ENCODE assay signal across 12 cellular contexts in genomic region chr2:32360416-32360815, GRCh38. TPM values are rescaled to one million over a fixed set of nuclear protein-coding genes. Genes with fewer than 3 reads are reported as not detected.
A peak's percentile ranks its signal among the peaks of the same experiment; 100 is the strongest.
DNase-seq lines count a peak whose midpoint lies in the region; ATAC-seq and TF ChIP-seq lines count a peak whose summit lies in the region.
"Had no signal": no experiment of that assay in that cellular context is flagged by ENCODE, and none has a peak within 500 bp of the region (broad histone marks: within the 10 kb centered on the region; RNA-seq: fewer than 3 reads in every experiment).

No MANE protein-coding gene starts in this region.

- peaks cover 35% of the 10 kb centered on the region for H3K36me3 Mint-ChIP-seq in activated naive CD4-positive, alpha-beta T cell treated with anti-CD3 and anti-CD28 coated beads, Interleukin-2, amount 10 ng/mL, durations not matched to agents 7 days and 5 days

- peaks cover 70% of the 10 kb centered on the region for H4K20me1 ChIP-seq in PC-9 (ENCODE audit: insufficient read depth)
- peaks cover 6% of the 10 kb centered on the region for H4K20me1 ChIP-seq in fibroblast of lung (ENCODE audit: control insufficient read depth, extremely low read depth, insufficient read depth, low read length)

- H3K36me3 ChIP-seq in PC-9 (ENCODE audit: low read depth) (peaks cover 11% of the 10 kb centered on the region; the same call in 1 of the 2 replicates), fibroblast of lung (ENCODE audit: control insufficient read depth, insufficient read depth, low read length) (peaks cover 1% of the 10 kb centered on the region), skeletal muscle tissue (ENCODE audit: control insufficient read depth in 3 of 3, insufficient read depth in 3 of 3, low read length in 3 of 3) (peaks cover 0 to 2% (median 0%) of the 10 kb centered on the region in 3 donors)

- H3K79me2 ChIP-seq in PC-9 (ENCODE audit: low read depth), result peaks cover 82% of the 10 kb centered on the region
- H3K79me2 ChIP-seq in fibroblast of lung (ENCODE audit: control insufficient read depth, insufficient read depth, low read length), result peaks cover 82% of the 10 kb centered on the region

- H3K4me1 Mint-ChIP-seq in activated naive CD4-positive, alpha-beta T cell treated with anti-CD3 and anti-CD28 coated beads, Interleukin-2, amount 10 ng/mL, durations not matched to agents 7 days and 5 days, result peaks cover 46% of the 10 kb centered on the region

- no peaks in the 10 kb centered on the region for H3K9me3 Mint-ChIP-seq in activated naive CD4-positive, alpha-beta T cell treated with anti-CD3 and anti-CD28 coated beads, Interleukin-2, amount 10 ng/mL, durations not matched to agents 7 days and 5 days
- H3K9me3 Mint-ChIP-seq: T-helper 2 cell treated with Interferon-gamma antibody and Interleukin-4, amounts not matched to agents 5 μg/mL and 100 μg/mL, for 36 hours had no signal

- no peak for TF ChIP-seq CTCF in PC-9 (conservative IDR thresholded peaks at IDR 0.05)
- TF ChIP-seq CTCF in fibroblast of lung (conservative IDR thresholded peaks at IDR 0.05 in 1 of 2, IDR thresholded peaks at IDR 0.05 in 1 of 2; ENCODE audit: low read depth in 1 of 2, low read length in 2 of 2), result no peak

- peaks cover 15% of the 10 kb centered on the region for H3F3A ChIP-seq in PC-9 (ENCODE audit: insufficient read depth, low read depth)

- H3K4me2 ChIP-seq in PC-9 (peak overlapping the region; percentile 96; the same call in 1 of the 2 replicates), fibroblast of lung (ENCODE audit: extremely low read depth, insufficient read depth, low read length) (peak overlapping the region; percentile 51)

- no peak overlapping the region for H3K4me3 Mint-ChIP-seq in activated naive CD4-positive, alpha-beta T cell treated with anti-CD3 and anti-CD28 coated beads, Interleukin-2, amount 10 ng/mL, durations not matched to agents 7 days and 5 days

- H3K9me3 ChIP-seq in PC-9 (ENCODE audit: insufficient read depth, low read depth) (no peaks in the 10 kb centered on the region), fibroblast of lung (ENCODE audit: control insufficient read depth, insufficient read depth, low read depth, low read length) (no peaks in the 10 kb centered on the region), skeletal muscle tissue (ENCODE audit: control insufficient read depth in 3 of 3, low read length in 3 of 3) (no peaks in the 10 kb centered on the region)

- H3K4me3 ChIP-seq in PC-9 (no peak overlapping the region), fibroblast of lung (replicated peaks in 1 of 4; ENCODE audit: control extremely low read depth in 1 of 4, insufficient read depth in 1 of 4, low read depth in 3 of 4, low read length in 4 of 4) (peak overlapping the region in 2 of 4 experiments; percentile 2 to 30), skeletal muscle tissue (ENCODE audit: low read length in 3 of 3) (peak overlapping the region in 1 of 3 donors; percentile 39)

- CTCF ChIA-PET in activated naive CD4-positive, alpha-beta T cell treated with anti-CD3 and anti-CD28 coated beads, Interleukin-2, amount 10 ng/mL, durations not matched to agents 7 days and 5 days (lab: Charles Lee), result no interaction called here
- CTCF ChIA-PET in PC-9 (lab: Charles Lee), result no interaction called here

- no peaks in the 10 kb centered on the region for H3K27me3 Mint-ChIP-seq in activated naive CD4-positive, alpha-beta T cell treated with anti-CD3 and anti-CD28 coated beads, Interleukin-2, amount 10 ng/mL, durations not matched to agents 7 days and 5 days

- H3K9ac ChIP-seq in fibroblast of lung (ENCODE audit: insufficient read depth, low read length) (no peak overlapping the region), skeletal muscle tissue (ENCODE audit: low read depth in 1 of 3, low read length in 3 of 3) (peak overlapping the region in 1 of 3 donors; percentile 48)

- ATAC-seq in HG02588 (IDR thresholded peaks at IDR 0.05; ENCODE audit: unreplicated experiment), result no peak
- ATAC-seq: sciatic nerve had no signal

- H3K4me1 ChIP-seq in PC-9 (replicated peaks; ENCODE audit: insufficient read depth), result peaks cover 12% of the 10 kb centered on the region
- H3K4me1 ChIP-seq in fibroblast of lung (ENCODE audit: control insufficient read depth, extremely low read depth, insufficient read depth, low read length), result peaks cover 3% of the 10 kb centered on the region
- H3K4me1 ChIP-seq in skeletal muscle tissue (ENCODE audit: control insufficient read depth in 3 of 3, insufficient read depth in 3 of 3, low read length in 3 of 3), result peaks cover 17 to 30% (median 25%) of the 10 kb centered on the region in 3 donors

- intact Hi-C loops in PC-9 (cut with micrococcal nuclease; ENCODE audit: unreplicated experiment), result no loop called here

- peak overlapping the region; percentile 25 for H3K27ac Mint-ChIP-seq in activated naive CD4-positive, alpha-beta T cell treated with anti-CD3 and anti-CD28 coated beads, Interleukin-2, amount 10 ng/mL, durations not matched to agents 7 days and 5 days

- no TSS peak for BruUV-seq in PC-9 (replicated peaks; lab: Mats Ljungman, UMichigan)

- no peak overlapping the region for H2AFZ ChIP-seq in PC-9
- no peak overlapping the region for H2AFZ ChIP-seq in fibroblast of lung (ENCODE audit: low read length)

- DNase-seq in activated naive CD4-positive, alpha-beta T cell treated with anti-CD3 and anti-CD28 coated beads, Interleukin-2, amount 10 ng/mL, durations not matched to agents 7 days and 5 days, result no peak
- no peak for DNase-seq in activated naive CD4-positive, alpha-beta T cell (lab: John Stamatoyannopoulos, UW)
- DNase-seq in PC-9, result no peak
- peak; percentile 12 to 66 for DNase-seq in fibroblast of lung (ENCODE audit: low read depth in 2 of 2)
- DNase-seq in NCI-H2171 (lab: John Stamatoyannopoulos, UW), result no peak
- no peak for DNase-seq in A172 (ENCODE audit: low spot score)
- DNase-seq: central memory CD4-positive, alpha-beta T cell; NCI-H1092 had no signal

- no peaks in the 10 kb centered on the region for H3K9me2 ChIP-seq in PC-9 (ENCODE audit: insufficient read depth)

- H3K27me3 ChIP-seq in PC-9 (ENCODE audit: insufficient read depth, low read depth) (no peaks in the 10 kb centered on the region), fibroblast of lung (ENCODE audit: control insufficient read depth, insufficient read depth, low read length) (no peaks in the 10 kb centered on the region), skeletal muscle tissue (ENCODE audit: control insufficient read depth in 3 of 3, insufficient read depth in 3 of 3, low read length in 3 of 3) (no peaks in the 10 kb centered on the region)

- POLR2A ChIA-PET in PC-9 (lab: Charles Lee; ENCODE audit: unreplicated experiment), result no interaction called here

- no peak overlapping the region for H3K27ac ChIP-seq in PC-9
- H3K27ac ChIP-seq in fibroblast of lung (ENCODE audit: insufficient read depth, low read length), result no peak overlapping the region
- peak overlapping the region; percentile 39 for H3K27ac ChIP-seq in skeletal muscle tissue (ENCODE audit: low read depth, low read length)

RNA-seq across cellular contexts. Expression of gene BIRC6, which starts 3.6 kb away (rescaled TPM):
- total RNA-seq in PC-9 (2021) (69.6 and 79.0 TPM in 2 replicates), fibroblast of lung (110 and 162 TPM in 2 replicates), skeletal muscle tissue (216 TPM)
- 41.9 and 46.7 TPM in 2 replicates for polyA plus RNA-seq in fibroblast of lung
- polyA plus RNA-seq in fibroblast of lung (2012), result 28.6 and 29.9 TPM in 2 replicates
- 423 and 534 TPM in 2 replicates for polyA minus RNA-seq in fibroblast of lung (ENCODE audit: low replicate concordance)
- total RNA-seq in A172 (2014; rRNA removed; shearing (Covaris generic)), result 57.7 and 58.7 TPM in 2 replicates

Comparison
In these comparisons a context has a peak if more than half of its experiments do, and no peak if none do; other contexts are left out.
1. DNase-seq: peak in fibroblast of lung (2 of 2); none in activated naive CD4-positive, alpha-beta T cell treated with anti-CD3 and anti-CD28 coated beads, Interleukin-2, amount 10 ng/mL, durations not matched to agents 7 days and 5 days (single experiment), activated naive CD4-positive, alpha-beta T cell (0 of 4), PC-9 (0 of 2), NCI-H2171 (single experiment) and A172 (single experiment).